8 cellular contexts compared by ENCODE assay signal in genomic region chr15:45022871-45023658, GRCh38. TPM values are rescaled to one million over a fixed set of nuclear protein-coding genes. Genes with fewer than 3 reads are reported as not detected.
DNase-seq lines count a peak whose midpoint lies in the region; ATAC-seq, FAIRE-seq and TF ChIP-seq lines count a peak whose summit lies in the region.

SORD (plus strand) TSS chr15:45023195; CDS start chr15:45023284, 89 bp downstream.

- H3K4me1 ChIP-seq in Caco-2 = peaks cover 14% of the 10 kb centered on the region
- no peaks in the 10 kb centered on the region for H3K4me1 ChIP-seq in NT2/D1 (ENCODE audit: insufficient read depth, insufficient read length)

- H3K36me3 Mint-ChIP-seq in Caco-2 (ENCODE audit: insufficient read depth, unreplicated experiment) (peaks cover 3% of the 10 kb centered on the region), mesothelial cell of epicardium (no peaks in the 10 kb centered on the region)

- H3K27me3 Mint-ChIP-seq in Caco-2 (ENCODE audit: insufficient read depth, unreplicated experiment) (no peaks in the 10 kb centered on the region), mesothelial cell of epicardium (ENCODE audit: low read depth) (peaks cover 23% of the 10 kb centered on the region)

- no TSS peak for BruUV-seq in Caco-2 (replicated peaks; lab: Mats Ljungman, UMichigan)

- intact Hi-C loops in Caco-2 (cut with micrococcal nuclease; ENCODE audit: unreplicated experiment) = loop anchor here (1.0 kb wide), 1 partner anchor 44 kb away; no protein-coding TSS in a partner anchor

- peak; percentile 96 for ATAC-seq in GM21367 (IDR thresholded peaks at IDR 0.05; ENCODE audit: unreplicated experiment)

- CTCF ChIA-PET in Caco-2 (lab: Charles Lee) = interaction anchor here (1.4 to 2.3 kb wide), 3 partner anchors 14 to 95 kb away, joined by 3 to 7 read pairs (median 4); no protein-coding TSS in a partner anchor

- H3K4me3 Mint-ChIP-seq in Caco-2 (ENCODE audit: unreplicated experiment) = peak within 1 kb of the TSS; percentile 92
- peak within 1 kb of the TSS; percentile 87 for H3K4me3 Mint-ChIP-seq in mesothelial cell of epicardium

- DNase-seq in Caco-2 (peak; percentile 92 to 96), HTR-8/SVneo (ENCODE audit: insufficient read length, low spot score) (peak; percentile 93), NT2/D1 (ENCODE audit: low read depth, low spot score) (peak; percentile 87), mesothelial cell of epicardium (ENCODE audit: low spot score in 2 of 2, unreplicated experiment in 2 of 2) (peak; percentile 94 to 97)
- DNase-seq in activated CD8-positive, alpha-beta memory T cell treated with anti-CD3 and anti-CD28 coated beads, Interleukin-2, amount 50 U/mL, for 24 hours (ENCODE audit: extremely low read depth) = peak; percentile 65
- DNase-seq in stimulated activated CD8-positive, alpha-beta memory T cell treated with anti-CD3 and anti-CD28 coated beads, Interleukin-15, amount 100 ng/mL, for 4 hours (ENCODE audit: low read depth in 2 of 2) = peak; percentile 78 to 79

- no peaks in the 10 kb centered on the region for H3K9me3 Mint-ChIP-seq in Caco-2 (ENCODE audit: unreplicated experiment)
- no peaks in the 10 kb centered on the region for H3K9me3 Mint-ChIP-seq in mesothelial cell of epicardium

- FAIRE-seq in HTR-8/SVneo (lab: Jason Lieb, UNC) = no peak

- no peak for TF ChIP-seq CTCF in Caco-2 (IDR thresholded peaks at IDR 0.05; ENCODE audit: insufficient read depth in 1 of 2, low read depth in 1 of 2, low read length in 1 of 2, severe bottlenecking in 1 of 2, unreplicated experiment in 1 of 2)
- no peak for TF ChIP-seq CTCF in mesothelial cell of epicardium (IDR thresholded peaks at IDR 0.05; ENCODE audit: unreplicated experiment)

- POLR2A ChIA-PET in Caco-2 (lab: Charles Lee) = interaction anchor here (0.6 kb wide), 2 partner anchors 44 to 60 kb away, joined by 3 to 9 read pairs; no protein-coding TSS in a partner anchor

- H3K9ac ChIP-seq in NT2/D1 (ENCODE audit: insufficient read length, low read depth) = peak within 1 kb of the TSS; percentile 92

- in situ Hi-C loops in endometrial microvascular endothelial cells (cut with HindIII; ENCODE audit: inconsistent ontology term, low pct_unique_long_range_greater_than_20kb, low sequenced_read_pairs) = no loop called here

- H3K36me3 ChIP-seq in Caco-2 (ENCODE audit: control insufficient read depth, insufficient read depth, low read length) (no peaks in the 10 kb centered on the region), NT2/D1 (ENCODE audit: insufficient read depth, insufficient read length, low read length) (peaks cover 8% of the 10 kb centered on the region)

- H3K4me3 ChIP-seq in Caco-2 (ENCODE audit: low read depth, low read length) = peak within 1 kb of the TSS; percentile 96
- H3K4me3 ChIP-seq in NT2/D1 (ENCODE audit: insufficient read length, low read depth) = peak within 1 kb of the TSS; percentile 84

- H3K9me3 ChIP-seq in Caco-2 (no peaks in the 10 kb centered on the region), NT2/D1 (ENCODE audit: insufficient read depth, low read length) (no peaks in the 10 kb centered on the region)

- H3K27me3 ChIP-seq in Caco-2 (replicated peaks; ENCODE audit: control insufficient read depth, insufficient read depth, low read length) (no peaks in the 10 kb centered on the region), NT2/D1 (ENCODE audit: insufficient read depth, insufficient read length) (no peaks in the 10 kb centered on the region)

- H3K4me1 Mint-ChIP-seq in Caco-2 (ENCODE audit: low read depth, unreplicated experiment) = peaks cover 7% of the 10 kb centered on the region
- H3K4me1 Mint-ChIP-seq in mesothelial cell of epicardium = peaks cover 17% of the 10 kb centered on the region

- H3K27ac Mint-ChIP-seq in Caco-2 (ENCODE audit: unreplicated experiment) = peak within 1 kb of the TSS; percentile 80
- H3K27ac Mint-ChIP-seq in mesothelial cell of epicardium = peak within 1 kb of the TSS; percentile 67

RNA-seq across cellular contexts. Expression of gene SORD, which starts in this region (rescaled TPM):
- total RNA-seq in Caco-2 (2022) (79.7 and 85.8 TPM in 2 replicates), endometrial microvascular endothelial cells (ENCODE audit: inconsistent ontology term) (21.6 TPM), mesothelial cell of epicardium (32.6 to 36.1 TPM (median 34.5 TPM) in 3 replicates)

Comparison
In these comparisons a context has a peak if more than half of its experiments do, and no peak if none do; other contexts are left out.
1. Peak in every context shown above with its lines: DNase-seq, ATAC-seq and H3K4me3 ChIP-seq.